In the genomic region with DNA sequence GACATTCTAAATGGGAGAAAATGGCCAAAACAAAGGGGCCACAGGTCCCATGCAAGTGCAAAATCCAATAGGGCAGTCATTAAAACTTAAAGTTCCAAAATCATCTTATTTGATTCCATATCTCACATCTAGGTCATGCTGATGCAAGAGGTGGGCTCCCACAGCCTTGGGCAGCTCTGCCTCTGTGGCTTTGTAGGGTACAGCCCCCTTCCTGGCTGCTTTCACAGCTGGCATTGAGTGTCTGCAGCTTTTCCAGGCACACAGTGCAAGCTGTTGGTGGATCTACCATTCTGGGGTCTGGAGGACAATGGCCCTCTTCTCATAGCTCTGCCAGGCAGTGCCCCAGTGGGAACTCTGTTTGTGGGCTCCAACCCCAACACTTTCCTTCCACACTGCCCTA, we compare ENCODE assay signal across 4 cellular contexts. TPM values are rescaled to one million over a fixed set of nuclear protein-coding genes. Genes with fewer than 3 reads are reported as not detected.
"Had no signal": no experiment of that assay in that cellular context is flagged by ENCODE, and none has a peak within 500 bp of the region (broad histone marks: within the 10 kb centered on the region; RNA-seq: fewer than 3 reads in every experiment).

No MANE protein-coding gene starts in this region.

RNA-seq across cellular contexts. Expression of gene TMEM100, which starts 50.7 kb away (rescaled TPM):
- total RNA-seq: kidney epithelial cell; naive thymus-derived CD4-positive, alpha-beta T cell; natural killer cell treated with Interleukin-12 subunit alpha and Interleukin-12 subunit beta and Interleukin-15 and Interleukin-18, amount 100 ng/mL, for 72 hours had no signal
- polyA plus RNA-seq: naive thymus-derived CD4-positive, alpha-beta T cell; neural cell had no signal
